9 cellular contexts compared by ENCODE assay signal in genomic region chr6:157036245-157036681, GRCh38.
A peak's percentile ranks its signal among the peaks of the same experiment; 100 is the strongest.
DNase-seq lines count a peak whose midpoint lies in the region; ATAC-seq and TF ChIP-seq lines count a peak whose summit lies in the region.
"Had no signal": no experiment of that assay in that cellular context is flagged by ENCODE, and none has a peak within 500 bp of the region (broad histone marks: within the 10 kb centered on the region; RNA-seq: fewer than 3 reads in every experiment).

No MANE protein-coding gene starts in this region.

- H3K4me3 Mint-ChIP-seq in CD4-positive, alpha-beta T cell: no peak overlapping the region
- H3K4me3 Mint-ChIP-seq: activated CD4-positive, alpha-beta T cell treated with anti-CD3 and anti-CD28 coated beads for 36 hours had no signal

- H3K27me3 ChIP-seq in HUES48 (ENCODE audit: control insufficient read depth, insufficient read depth, low read length): no peaks in the 10 kb centered on the region
- no peaks in the 10 kb centered on the region for H3K27me3 ChIP-seq in right cardiac atrium (ENCODE audit: control insufficient read depth, insufficient read depth)
- H3K27me3 ChIP-seq in stomach: no peaks in the 10 kb centered on the region
- H3K27me3 ChIP-seq in CD4-positive, alpha-beta T cell (ENCODE audit: control insufficient read depth, insufficient read depth, low read length): no peaks in the 10 kb centered on the region

- peak overlapping the region; percentile 13; the same call in 1 of the 2 replicates for H3K9ac ChIP-seq in HUES48 (ENCODE audit: low read depth, low read length)

- POLR2A ChIA-PET in CD4-positive, alpha-beta T cell (lab: Charles Lee): interaction anchor here (1.2 kb wide), 1 partner anchor 18 kb away, joined by 3 read pairs; no protein-coding TSS in a partner anchor

- peaks cover 49% of the 10 kb centered on the region for H3K4me1 ChIP-seq in HUES48 (ENCODE audit: control insufficient read depth, insufficient read depth, low read length)
- peaks cover 6% of the 10 kb centered on the region for H3K4me1 ChIP-seq in right cardiac atrium (ENCODE audit: control insufficient read depth, insufficient read depth, low read length)
- H3K4me1 ChIP-seq in stomach: peaks cover 20 to 55% (median 37%) of the 10 kb centered on the region in 4 donors

- intact Hi-C loops in right cardiac atrium (cut with DNase I) (loop anchor here in 2 of 4 donors (5.0 to 10.0 kb wide), 3 partner anchors 146 to 239 kb away; no protein-coding TSS in a partner anchor), stomach (cut with DNase I; ENCODE audit: low total_unique reads) (loop anchor here (10.0 kb wide), 1 partner anchor 149 kb away; no protein-coding TSS in a partner anchor)
- intact Hi-C loops in CD4-positive, alpha-beta T cell (cut with DNase I, micrococcal nuclease): no loop called here

- H3K27me3 Mint-ChIP-seq in CD4-positive, alpha-beta T cell: no peaks in the 10 kb centered on the region
- H3K27me3 Mint-ChIP-seq: activated CD4-positive, alpha-beta T cell treated with anti-CD3 and anti-CD28 coated beads for 36 hours had no signal

- peaks cover 25% of the 10 kb centered on the region for H3K4me1 Mint-ChIP-seq in CD4-positive, alpha-beta T cell (ENCODE audit: low read depth)

- H3K9me3 ChIP-seq in HUES48 (ENCODE audit: control insufficient read depth, insufficient read depth, low read length) (no peaks in the 10 kb centered on the region), right cardiac atrium (ENCODE audit: control insufficient read depth, low read length) (no peaks in the 10 kb centered on the region), stomach (no peaks in the 10 kb centered on the region)
- no peaks in the 10 kb centered on the region for H3K9me3 ChIP-seq in CD4-positive, alpha-beta T cell (ENCODE audit: control insufficient read depth, low read length)

- DNase-seq in astrocyte of the hippocampus (ENCODE audit: low read depth, low spot score) (peak; percentile 52), right cardiac atrium (peak in 2 of 3 donors; percentile 34 to 48), stomach (peak; percentile 35), kidney glomerular epithelial cell (lab: John Stamatoyannopoulos, UW) (no peak)
- no peak for DNase-seq in activated CD8-positive, alpha-beta memory T cell treated with anti-CD3 and anti-CD28 coated beads, Interleukin-2, amount 50 U/mL, for 48 hours
- no peak for DNase-seq in CD4-positive, alpha-beta T cell
- DNase-seq: activated CD4-positive, alpha-beta T cell treated with anti-CD3 and anti-CD28 coated beads for 36 hours had no signal

- H3K36me3 Mint-ChIP-seq in CD4-positive, alpha-beta T cell (ENCODE audit: low read depth): peaks cover 4% of the 10 kb centered on the region

- H3K27ac ChIP-seq in HUES48 (ENCODE audit: low read depth, low read length): peak overlapping the region; percentile 23
- no peak overlapping the region for H3K27ac ChIP-seq in right cardiac atrium (ENCODE audit: low read length)
- H3K27ac ChIP-seq in stomach: peak overlapping the region in 2 of 5 donors; percentile 22 to 44
- H3K27ac ChIP-seq in CD4-positive, alpha-beta T cell (ENCODE audit: low read depth, low read length): no peak overlapping the region

- no peaks in the 10 kb centered on the region for H3K9me3 Mint-ChIP-seq in CD4-positive, alpha-beta T cell

- no peak for TF ChIP-seq POLR2A in stomach (IDR thresholded peaks at IDR 0.05)

- TF ChIP-seq CTCF in stomach (IDR thresholded peaks at IDR 0.05): no peak
- no peak for TF ChIP-seq CTCF in CD4-positive, alpha-beta T cell (IDR thresholded peaks at IDR 0.05)

- WGBS in right cardiac atrium: 41% methylated on average over 5 of the region's 5 CpGs
- WGBS in stomach, 5 donors: 32 to 46% (median 39%) methylated on average over 5 of the region's 5 CpGs

- H3K4me3 ChIP-seq in HUES48 (ENCODE audit: low read depth, low read length): peak overlapping the region; percentile 22; the same call in 1 of the 2 replicates
- no peak overlapping the region for H3K4me3 ChIP-seq in right cardiac atrium (ENCODE audit: low read length)
- no peak overlapping the region for H3K4me3 ChIP-seq in stomach

- TF ChIP-seq EP300 in stomach (IDR thresholded peaks at IDR 0.05): no peak

- H3K36me3 ChIP-seq in HUES48 (ENCODE audit: control insufficient read depth, insufficient read depth, low read length): no peaks in the 10 kb centered on the region
- no peaks in the 10 kb centered on the region for H3K36me3 ChIP-seq in stomach

- ATAC-seq in right cardiac atrium (peak; percentile 66 to 69), HG03175 (IDR thresholded peaks at IDR 0.05; ENCODE audit: unreplicated experiment) (no peak)
- ATAC-seq in CD4-positive, alpha-beta T cell (ENCODE audit: poor library complexity): no peak
- ATAC-seq: activated CD4-positive, alpha-beta T cell treated with anti-CD3 and anti-CD28 coated beads for 36 hours had no signal

- CTCF ChIA-PET in CD4-positive, alpha-beta T cell (lab: Charles Lee): interaction anchor here (0.7 to 2.2 kb wide), 2 partner anchors 10 to 148 kb away, joined by 3 to 8 read pairs; no protein-coding TSS in a partner anchor

- no peak overlapping the region for H3K27ac Mint-ChIP-seq in CD4-positive, alpha-beta T cell
- H3K27ac Mint-ChIP-seq: activated CD4-positive, alpha-beta T cell treated with anti-CD3 and anti-CD28 coated beads for 36 hours had no signal

Comparison
In these comparisons a context has a peak if more than half of its experiments do, and no peak if none do; other contexts are left out.
1. DNase-seq: peak in astrocyte of the hippocampus (single experiment), right cardiac atrium (2 of 3) and stomach (single experiment); none in activated CD8-positive, alpha-beta memory T cell treated with anti-CD3 and anti-CD28 coated beads, Interleukin-2, amount 50 U/mL, for 48 hours (single experiment), kidney glomerular epithelial cell (single experiment) and CD4-positive, alpha-beta T cell (0 of 10).
2. ATAC-seq: peak in right cardiac atrium (2 of 2); none in CD4-positive, alpha-beta T cell (single experiment) and HG03175 (single experiment).